Comparison of ENCODE assay signal across 8 cellular contexts in genomic region chr16:69132424-69133252, GRCh38. TPM values are rescaled to one million over a fixed set of nuclear protein-coding genes. Genes with fewer than 3 reads are reported as not detected.
DNase-seq lines count a peak whose midpoint lies in the region; ATAC-seq and TF ChIP-seq lines count a peak whose summit lies in the region.

Gene CHTF8, minus strand, starts transcription at chr16:69132588. Its CDS starts 11,130 bp downstream, at chr16:69121458.
Gene UTP4, plus strand, starts transcription at chr16:69132649. Its CDS starts 811 bp downstream, at chr16:69133460.

- H3K27me3 ChIP-seq in Caco-2 (replicated peaks; ENCODE audit: control insufficient read depth, insufficient read depth, low read length) (no peaks in the 10 kb centered on the region), Panc1 (ENCODE audit: control insufficient read depth, insufficient read depth, low read length) (no peaks in the 10 kb centered on the region), esophagus muscularis mucosa (no peaks in the 10 kb centered on the region)

- CTCF ChIA-PET in Caco-2 (lab: Charles Lee) = interaction anchor here (0.6 to 1.8 kb wide), 7 partner anchors 9 to 323 kb away, joined by 3 to 8 read pairs (median 4); partner anchors contain the start of gene HAS3
- CTCF ChIA-PET in Panc1 (lab: Charles Lee) = interaction anchor here (0.5 kb wide), 1 partner anchor 16 kb away, joined by 6 read pairs; no protein-coding TSS in a partner anchor

- H3K27ac Mint-ChIP-seq in Caco-2 (ENCODE audit: unreplicated experiment) = peak within 1 kb of the TSS; percentile 92
- H3K27ac Mint-ChIP-seq in activated T-cell treated with anti-CD3 and anti-CD28 coated beads, Interleukin-2, amount 50 U/mL, for 24 hours = peak within 1 kb of the TSS; percentile 97

- DNase-seq in Caco-2 (peak; percentile 91 to 95), GM20000 (ENCODE audit: low spot score) (peak; percentile 93), HT1080 (ENCODE audit: low read depth) (peak; percentile 63), Panc1 (ENCODE audit: low read depth, low spot score) (no peak), esophagus muscularis mucosa (ENCODE audit: extremely low spot score) (peak; percentile 95), myocyte (ENCODE audit: low read depth) (peak; percentile 83)
- peak; percentile 93 for DNase-seq in activated T-cell treated with anti-CD3 and anti-CD28 coated beads, Interleukin-2, amount 50 U/mL, for 24 hours
- DNase-seq in stimulated activated CD8-positive, alpha-beta memory T cell treated with anti-CD3 and anti-CD28 coated beads, Interleukin-7, amount 100 ng/mL, for 4 hours (ENCODE audit: low read depth in 2 of 2) = peak; percentile 74 to 85

- in situ Hi-C loops in Panc1 (cut with HindIII; ENCODE audit: low pct_unique_long_range_greater_than_20kb, low sequenced_read_pairs) = no loop called here

- TF ChIP-seq CTCF in Caco-2 (IDR thresholded peaks at IDR 0.05; ENCODE audit: insufficient read depth in 1 of 2, low read depth in 1 of 2, low read length in 1 of 2, severe bottlenecking in 1 of 2, unreplicated experiment in 1 of 2) = no peak
- TF ChIP-seq CTCF in GM20000 (IDR thresholded peaks at IDR 0.05; ENCODE audit: extremely low read depth, missing control alignments) = no peak
- no peak for TF ChIP-seq CTCF in Panc1 (IDR thresholded peaks at IDR 0.05)
- no peak for TF ChIP-seq CTCF in esophagus muscularis mucosa (IDR thresholded peaks at IDR 0.05)

- ATAC-seq in Panc1 = peak; percentile 99

- H3K9me3 Mint-ChIP-seq in Caco-2 (ENCODE audit: unreplicated experiment) = no peaks in the 10 kb centered on the region
- no peaks in the 10 kb centered on the region for H3K9me3 Mint-ChIP-seq in activated T-cell treated with anti-CD3 and anti-CD28 coated beads, Interleukin-2, amount 50 U/mL, for 24 hours

- peaks cover 71% of the 10 kb centered on the region for H3K36me3 Mint-ChIP-seq in Caco-2 (ENCODE audit: insufficient read depth, unreplicated experiment)
- H3K36me3 Mint-ChIP-seq in activated T-cell treated with anti-CD3 and anti-CD28 coated beads, Interleukin-2, amount 50 U/mL, for 24 hours (ENCODE audit: low read depth) = peaks cover 92% of the 10 kb centered on the region

- POLR2A ChIA-PET in Caco-2 (lab: Charles Lee) = interaction anchor here (0.5 to 1.2 kb wide), 18 partner anchors 14 to 406 kb away, joined by 3 to 7 read pairs (median 3); partner anchors contain the start of genes CDH1 and SNTB2
- POLR2A ChIA-PET in Panc1 (lab: Charles Lee) = interaction anchor here (0.5 to 0.6 kb wide), 5 partner anchors 19 to 822 kb away, joined by 3 to 9 read pairs (median 3); no protein-coding TSS in a partner anchor

- H3K27ac ChIP-seq in Panc1 (ENCODE audit: low read length) = peak within 1 kb of the TSS; percentile 89
- H3K27ac ChIP-seq in esophagus muscularis mucosa (replicated peaks in 1 of 4) = peak within 1 kb of the TSS; percentile 91 to 96 (median 95)

- H3K27me3 Mint-ChIP-seq in Caco-2 (ENCODE audit: insufficient read depth, unreplicated experiment) = no peaks in the 10 kb centered on the region
- H3K27me3 Mint-ChIP-seq in activated T-cell treated with anti-CD3 and anti-CD28 coated beads, Interleukin-2, amount 50 U/mL, for 24 hours = no peaks in the 10 kb centered on the region

- H3K4me3 ChIP-seq in Caco-2 (ENCODE audit: low read depth, low read length) (peak within 1 kb of the TSS; percentile 54), Panc1 (ENCODE audit: low read depth in 2 of 2, low read length in 2 of 2) (peak within 1 kb of the TSS; percentile 61 to 92), esophagus muscularis mucosa (peak within 1 kb of the TSS; percentile 88 to 99 (median 95))

- H3K36me3 ChIP-seq in Caco-2 (ENCODE audit: control insufficient read depth, insufficient read depth, low read length) (no peaks in the 10 kb centered on the region; the same call in 1 of the 2 replicates), Panc1 (ENCODE audit: control insufficient read depth, insufficient read depth, low read length) (peaks cover 9% of the 10 kb centered on the region), esophagus muscularis mucosa (peaks cover 0 to 28% (median 17%) of the 10 kb centered on the region in 4 donors)

- intact Hi-C loops in Caco-2 (cut with micrococcal nuclease; ENCODE audit: unreplicated experiment) = no loop called here
- intact Hi-C loops in Panc1 (cut with micrococcal nuclease; ENCODE audit: unreplicated experiment) = no loop called here
- intact Hi-C loops in esophagus muscularis mucosa (cut with DNase I) = no loop called here

- WGBS in esophagus muscularis mucosa = 2% methylated on average over 15 of the region's 78 CpGs

- H3K9me3 ChIP-seq in Caco-2 (no peaks in the 10 kb centered on the region), Panc1 (ENCODE audit: control insufficient read depth, insufficient read depth, low read depth, low read length) (no peaks in the 10 kb centered on the region), esophagus muscularis mucosa (no peaks in the 10 kb centered on the region)

- H3K4me3 Mint-ChIP-seq in Caco-2 (ENCODE audit: unreplicated experiment) = peak within 1 kb of the TSS; percentile 96
- peak within 1 kb of the TSS; percentile 96 for H3K4me3 Mint-ChIP-seq in activated T-cell treated with anti-CD3 and anti-CD28 coated beads, Interleukin-2, amount 50 U/mL, for 24 hours

- BruUV-seq in Caco-2 (replicated peaks; lab: Mats Ljungman, UMichigan) (no TSS peak), Panc1 (replicated peaks; lab: Mats Ljungman, UMichigan) (no TSS peak)

- peaks cover 14% of the 10 kb centered on the region; the same call in 1 of the 2 replicates for H3K4me1 ChIP-seq in Caco-2
- peaks cover 17% of the 10 kb centered on the region for H3K4me1 ChIP-seq in Panc1 (ENCODE audit: control insufficient read depth, insufficient read depth, low read length)
- H3K4me1 ChIP-seq in esophagus muscularis mucosa = peaks cover 21 to 54% (median 42%) of the 10 kb centered on the region in 4 donors

- TF ChIP-seq EP300 in esophagus muscularis mucosa (IDR thresholded peaks at IDR 0.05) = no peak

- TF ChIP-seq POLR2A in esophagus muscularis mucosa (IDR thresholded peaks at IDR 0.05; ENCODE audit: low read depth) = peak; percentile 82

- peaks cover 5% of the 10 kb centered on the region for H3K4me1 Mint-ChIP-seq in Caco-2 (ENCODE audit: low read depth, unreplicated experiment)
- peaks cover 63% of the 10 kb centered on the region for H3K4me1 Mint-ChIP-seq in activated T-cell treated with anti-CD3 and anti-CD28 coated beads, Interleukin-2, amount 50 U/mL, for 24 hours (ENCODE audit: low read depth)

RNA-seq across cellular contexts. Expression of gene CHTF8, which starts in this region (rescaled TPM):
- total RNA-seq in Caco-2 (2022) (119 and 124 TPM in 2 replicates), Panc1 (2021; ENCODE audit: unreplicated experiment) (116 TPM), esophagus muscularis mucosa (10 to 100 TPM; 59.8 to 94.4 (median 69.4) TPM), myocyte (35.5 and 36.6 TPM in 2 replicates)
- total RNA-seq in HT1080 (2014; rRNA removed; shearing (Covaris generic)) = 51.6 and 191 TPM in 2 replicates
- polyA plus RNA-seq in HT1080 (2015; cell fraction: cytosol; rRNA removed) = 167 and 179 TPM in 2 replicates
- 165 and 182 TPM in 2 replicates for polyA plus RNA-seq in HT1080 (2015; cell fraction: nucleus; rRNA removed)
- polyA plus RNA-seq in Panc1 (2012; ENCODE audit: insufficient read length) = 85.0 TPM
- 72.9 TPM for polyA plus RNA-seq in myocyte (2012)

RNA-seq across cellular contexts. Expression of gene UTP4, which starts in this region (rescaled TPM):
- total RNA-seq in Caco-2 (2022) (124 and 126 TPM in 2 replicates), Panc1 (2021; ENCODE audit: unreplicated experiment) (61.7 TPM), esophagus muscularis mucosa (10 to 100 TPM; 23.3 to 32.6 (median 24.0) TPM), myocyte (16.1 and 18.1 TPM in 2 replicates)
- 42.4 and 72.3 TPM in 2 replicates for total RNA-seq in HT1080 (2014; rRNA removed; shearing (Covaris generic))
- 93.7 and 97.9 TPM in 2 replicates for polyA plus RNA-seq in HT1080 (2015; cell fraction: cytosol; rRNA removed)
- 155 and 166 TPM in 2 replicates for polyA plus RNA-seq in HT1080 (2015; cell fraction: nucleus; rRNA removed)
- 41.6 TPM for polyA plus RNA-seq in Panc1 (2012; ENCODE audit: insufficient read length)
- polyA plus RNA-seq in myocyte (2012) = 41.1 TPM
